ENCODE assay signal across 31 cellular contexts in genomic region chr12:67326637-67327036, GRCh38.
"Had no signal": no experiment of that assay in that cellular context is flagged by ENCODE, and none has a peak within 500 bp of the region (broad histone marks: within the 10 kb centered on the region; RNA-seq: fewer than 3 reads in every experiment).

No MANE protein-coding gene starts in this region.

- H3K4me1 Mint-ChIP-seq: WTC11 had no signal

- H3K27me3 Mint-ChIP-seq: activated CD4-positive, alpha-beta T cell treated with anti-CD3 and anti-CD28 coated beads, Interleukin-2, amount 10 ng/mL, durations not matched to agents 7 days and 5 days; activated CD8-positive, alpha-beta T cell treated with anti-CD3 and anti-CD28 coated beads for 36 hours; activated naive CD4-positive, alpha-beta T cell treated with anti-CD3 and anti-CD28 coated beads, Interleukin-2, amount 50 U/mL, for 24 hours; activated naive CD8-positive, alpha-beta T cell treated with anti-CD3 and anti-CD28 coated beads for 36 hours; activated naive CD8-positive, alpha-beta T cell treated with anti-CD3 and anti-CD28 coated beads, Interleukin-2, amount 50 U/mL, for 24 hours had no signal

- H3K9me3 ChIP-seq: adrenal gland, body of pancreas, gastroesophageal sphincter had no signal

- H3K27me3 ChIP-seq: adrenal gland, body of pancreas, esophagus squamous epithelium, gastroesophageal sphincter had no signal

- FAIRE-seq: colon, endometrium, endothelial cell of umbilical vein, TTC549 had no signal

- H3K9me3 Mint-ChIP-seq: activated T-helper 2 cell treated with anti-CD3 and anti-CD28 coated beads, Interferon-gamma antibody, Interleukin-2, Interleukin-4, amounts not matched to agents 10 μg/mL and 5 μg/mL and 100 μg/mL, durations not matched to agents 14 hours and 24 hours and 36 hours had no signal

- H3K36me3 ChIP-seq: adrenal gland, gastroesophageal sphincter had no signal

- DNase-seq: activated CD4-positive, alpha-beta T cell treated with anti-CD3 and anti-CD28 coated beads for 1 hour; activated CD4-positive, alpha-beta T cell treated with anti-CD3 and anti-CD28 coated beads for 4 hours; activated CD4-positive, alpha-beta T cell treated with anti-CD3 and anti-CD28 coated beads, Interleukin-2, amount 10 ng/mL, durations not matched to agents 7 days and 5 days; activated CD4-positive, alpha-beta T cell treated with anti-CD3 and anti-CD28 coated beads, Interleukin-2, amount 50 U/mL, for 4 hours; activated CD8-positive, alpha-beta memory T cell treated with anti-CD3 and anti-CD28 coated beads for 24 hours; activated CD8-positive, alpha-beta T cell treated with anti-CD3 and anti-CD28 coated beads for 36 hours; activated effector memory CD4-positive, alpha-beta T cell treated with anti-CD3 and anti-CD28 coated beads, Interleukin-2, amount 50 U/mL, for 16 hours; activated naive CD4-positive, alpha-beta T cell treated with anti-CD3 and anti-CD28 coated beads for 36 hours; activated naive CD8-positive, alpha-beta T cell treated with anti-CD3 and anti-CD28 coated beads for 36 hours; activated naive CD8-positive, alpha-beta T cell treated with anti-CD3 and anti-CD28 coated beads, Interleukin-2, amount 50 U/mL, for 24 hours; activated T-cell treated with anti-CD3 and anti-CD28 coated beads, Interleukin-2, amount 50 U/mL, for 4 hours; adrenal gland; amygdala; aorta; body of pancreas; caudate nucleus; effector CD8-positive, alpha-beta T cell; esophagus squamous epithelium; foreskin melanocyte; head of caudate nucleus; T-helper 2 cell had no signal

- H3K27ac ChIP-seq: adrenal gland, body of pancreas, epithelial cell of prostate, esophagus squamous epithelium, gastroesophageal sphincter, VCaP had no signal

- H3K4me1 ChIP-seq: adrenal gland, body of pancreas, esophagus squamous epithelium, gastroesophageal sphincter had no signal

- H3K4me3 Mint-ChIP-seq: activated CD4-positive, alpha-beta T cell treated with anti-CD3 and anti-CD28 coated beads, Interleukin-2, amount 10 ng/mL, durations not matched to agents 7 days and 5 days; activated CD8-positive, alpha-beta T cell treated with anti-CD3 and anti-CD28 coated beads for 36 hours; activated naive CD4-positive, alpha-beta T cell treated with anti-CD3 and anti-CD28 coated beads for 36 hours; activated naive CD4-positive, alpha-beta T cell treated with anti-CD3 and anti-CD28 coated beads, Interleukin-2, amount 50 U/mL, for 24 hours; activated naive CD8-positive, alpha-beta T cell treated with anti-CD3 and anti-CD28 coated beads for 36 hours; activated naive CD8-positive, alpha-beta T cell treated with anti-CD3 and anti-CD28 coated beads, Interleukin-2, amount 50 U/mL, for 24 hours; activated T-cell treated with anti-CD3 and anti-CD28 coated beads, Interleukin-2, amount 50 U/mL, for 4 hours; WTC11 had no signal

- H3K4me3 ChIP-seq: adrenal gland, body of pancreas, esophagus squamous epithelium, gastroesophageal sphincter had no signal

- H3K27ac Mint-ChIP-seq: activated CD4-positive, alpha-beta T cell treated with anti-CD3 and anti-CD28 coated beads, Interleukin-2, amount 10 ng/mL, durations not matched to agents 7 days and 5 days; activated CD8-positive, alpha-beta T cell treated with anti-CD3 and anti-CD28 coated beads for 36 hours; activated naive CD4-positive, alpha-beta T cell treated with anti-CD3 and anti-CD28 coated beads for 36 hours; activated naive CD4-positive, alpha-beta T cell treated with anti-CD3 and anti-CD28 coated beads, Interleukin-2, amount 50 U/mL, for 24 hours; activated naive CD8-positive, alpha-beta T cell treated with anti-CD3 and anti-CD28 coated beads for 36 hours; activated naive CD8-positive, alpha-beta T cell treated with anti-CD3 and anti-CD28 coated beads, Interleukin-2, amount 50 U/mL, for 24 hours; activated T-helper 2 cell treated with anti-CD3 and anti-CD28 coated beads, Interferon-gamma antibody, Interleukin-2, Interleukin-4, amounts not matched to agents 10 μg/mL and 5 μg/mL and 100 μg/mL, durations not matched to agents 14 hours and 24 hours and 36 hours; WTC11 had no signal

- ATAC-seq: activated CD8-positive, alpha-beta T cell treated with anti-CD3 and anti-CD28 coated beads for 36 hours; activated naive CD8-positive, alpha-beta T cell treated with anti-CD3 and anti-CD28 coated beads, Interleukin-2, amount 50 U/mL, for 24 hours; activated T-cell treated with anti-CD3 and anti-CD28 coated beads, Interleukin-2, amount 50 U/mL, for 4 hours; body of pancreas; gastroesophageal sphincter; WTC11 had no signal
